ENCODE assay signal across 27 cellular contexts in genomic region chr13:104132849-104133248, GRCh38.
"Had no signal": no experiment of that assay in that cellular context is flagged by ENCODE, and none has a peak within 500 bp of the region (broad histone marks: within the 10 kb centered on the region; RNA-seq: fewer than 3 reads in every experiment).

No MANE protein-coding gene starts in this region.

- H3K9me3 Mint-ChIP-seq: activated B cell treated with CpG ODN at 0.5 μM for 24 hours; activated CD4-positive, alpha-beta memory T cell treated with anti-CD3 and anti-CD28 coated beads for 36 hours; activated T-cell treated with anti-CD3 and anti-CD28 coated beads, Interleukin-2, amount 50 U/mL, for 4 hours had no signal

- H3K27ac Mint-ChIP-seq: activated B cell treated with CpG ODN at 0.5 μM for 24 hours; activated CD4-positive, alpha-beta memory T cell treated with anti-CD3 and anti-CD28 coated beads for 36 hours; activated naive CD8-positive, alpha-beta T cell; activated T-helper 17 cell treated with anti-CD3 and anti-CD28 coated beads, Interleukin-2, amount 50 U/mL, for 72 hours; effector memory CD8-positive, alpha-beta T cell had no signal

- H3K9me3 ChIP-seq: esophagus squamous epithelium, gastroesophageal sphincter, heart right ventricle had no signal

- H3K27me3 Mint-ChIP-seq: activated B cell treated with CpG ODN at 0.5 μM for 24 hours; activated CD4-positive, alpha-beta memory T cell treated with anti-CD3 and anti-CD28 coated beads for 36 hours; activated naive CD8-positive, alpha-beta T cell; activated T-helper 17 cell treated with anti-CD3 and anti-CD28 coated beads, Interleukin-2, amount 50 U/mL, for 72 hours; effector memory CD8-positive, alpha-beta T cell had no signal

- FAIRE-seq: astrocyte, bronchial epithelial cell, colon had no signal

- H3K4me1 Mint-ChIP-seq: activated B cell treated with CpG ODN at 0.5 μM for 24 hours; activated T-helper 17 cell treated with anti-CD3 and anti-CD28 coated beads, Interleukin-2, amount 50 U/mL, for 72 hours had no signal

- H3K4me3 Mint-ChIP-seq: activated B cell treated with CpG ODN at 0.5 μM for 24 hours; activated CD4-positive, alpha-beta memory T cell treated with anti-CD3 and anti-CD28 coated beads for 36 hours; activated naive CD8-positive, alpha-beta T cell; activated T-cell treated with anti-CD3 and anti-CD28 coated beads, Interleukin-2, amount 50 U/mL, for 4 hours; activated T-helper 17 cell treated with anti-CD3 and anti-CD28 coated beads, Interleukin-2, amount 50 U/mL, for 72 hours; effector memory CD8-positive, alpha-beta T cell had no signal

- DNase-seq: activated B cell treated with CpG ODN at 0.5 μM for 24 hours; activated CD4-positive, alpha-beta memory T cell treated with anti-CD3 and anti-CD28 coated beads for 36 hours; activated CD4-positive, alpha-beta T cell treated with anti-CD3 and anti-CD28 coated beads for 48 hours; activated CD4-positive, alpha-beta T cell treated with anti-CD3 and anti-CD28 coated beads, Interleukin-2, amount 50 U/mL, for 1 hour; activated effector memory CD4-positive, alpha-beta T cell treated with Interleukin-2 at 50 U/mL for 16 hours; activated gamma-delta T cell treated with Interleukin-2 at 50 U/mL for 16 hours; activated naive CD4-positive, alpha-beta T cell treated with anti-CD3 and anti-CD28 coated beads, Interleukin-2, amount 50 U/mL, for 16 hours; activated naive CD4-positive, alpha-beta T cell treated with Interleukin-2 at 50 U/mL for 16 hours; activated T-cell treated with anti-CD3 and anti-CD28 coated beads, Interleukin-2, amount 50 U/mL, for 4 hours; amniotic stem cell; anterior cingulate cortex; brain microvascular endothelial cell; cortex of kidney; dermis blood vessel endothelial cell; effector CD4-positive, alpha-beta T cell; effector memory CD8-positive, alpha-beta T cell; esophagus squamous epithelium; foreskin melanocyte; heart right ventricle; T-helper 2 cell had no signal

- H3K27me3 ChIP-seq: brain microvascular endothelial cell, esophagus squamous epithelium, gastroesophageal sphincter, heart right ventricle had no signal

- H3K4me3 ChIP-seq: esophagus squamous epithelium, gastroesophageal sphincter, heart right ventricle had no signal

- H3K4me1 ChIP-seq: esophagus squamous epithelium, gastroesophageal sphincter, heart right ventricle had no signal

- H3K27ac ChIP-seq: brain microvascular endothelial cell, esophagus squamous epithelium, gastroesophageal sphincter, heart right ventricle had no signal

- H3K36me3 ChIP-seq: brain microvascular endothelial cell, esophagus squamous epithelium, gastroesophageal sphincter, heart right ventricle had no signal

- ATAC-seq: activated CD4-positive, CD25-positive, alpha-beta regulatory T cell treated with anti-CD3 and anti-CD28 coated beads, Interleukin-2, amount 50 U/mL, for 24 hours; activated T-cell treated with anti-CD3 and anti-CD28 coated beads, Interleukin-2, amount 50 U/mL, for 4 hours; activated T-helper 17 cell treated with anti-CD3 and anti-CD28 coated beads, Interleukin-2, amount 50 U/mL, for 72 hours; effector memory CD8-positive, alpha-beta T cell; gastroesophageal sphincter; heart right ventricle had no signal

- H3K36me3 Mint-ChIP-seq: activated CD4-positive, alpha-beta memory T cell treated with anti-CD3 and anti-CD28 coated beads for 36 hours; activated naive CD8-positive, alpha-beta T cell had no signal
